ENCODE assay signal across 8 cellular contexts in genomic region chr1:23585321-23586022, GRCh38. TPM values are rescaled to one million over a fixed set of nuclear protein-coding genes. Genes with fewer than 3 reads are reported as not detected.
DNase-seq lines count a peak whose midpoint lies in the region; TF ChIP-seq lines count a peak whose summit lies in the region.

No MANE protein-coding gene starts in this region.

- H3K4me3 ChIP-seq in AG10803 (ENCODE audit: low read length) (no peak overlapping the region), MG63 (no peak overlapping the region), cardiac fibroblast (replicated peaks in 1 of 2; ENCODE audit: low read depth in 2 of 2, low read length in 2 of 2) (no peak overlapping the region), H7 (ENCODE audit: insufficient read depth, low read depth, low read length) (no peak overlapping the region)

- TF ChIP-seq CTCF in AG10803 (conservative IDR thresholded peaks at IDR 0.05; ENCODE audit: low read length) = no peak
- no peak for TF ChIP-seq CTCF in cardiac fibroblast (IDR thresholded peaks at IDR 0.05; ENCODE audit: low read depth, low read length)

- DNase-seq in AG10803 (ENCODE audit: low read depth) (peak; percentile 99), MG63 (peak; percentile 70), cardiac fibroblast (ENCODE audit: low read depth in 2 of 2) (peak; percentile 91 to 99), non-pigmented ciliary epithelial cell (ENCODE audit: low read depth) (peak; percentile 89), KBM-7 (no peak), HT-29 (ENCODE audit: low spot score) (no peak), H7 (no peak)
- DNase-seq in stimulated activated CD8-positive, alpha-beta memory T cell treated with anti-CD3 and anti-CD28 coated beads, Interleukin-4, amount 100 ng/mL, for 48 hours = no peak

- H3K36me3 ChIP-seq in MG63 = no peaks in the 10 kb centered on the region
- no peaks in the 10 kb centered on the region for H3K36me3 ChIP-seq in H7 (replicated peaks; ENCODE audit: control insufficient read depth, insufficient read depth, low read length)

- H3K27me3 ChIP-seq in MG63 (no peaks in the 10 kb centered on the region), H7 (ENCODE audit: control insufficient read depth, insufficient read depth, low read length) (no peaks in the 10 kb centered on the region)

- in situ Hi-C loops in KBM-7 (cut with MboI; ENCODE audit: low pct_unique_long_range_greater_than_20kb, low sequenced_read_pairs) = no loop called here

- no peaks in the 10 kb centered on the region for H3K9me3 ChIP-seq in MG63

RNA-seq across cellular contexts. Expression of gene ID3, which starts 26.2 kb away (rescaled TPM):
- total RNA-seq in MG63 (2014; rRNA removed; shearing (Covaris generic); ENCODE audit: low replicate concordance) = 190 and 463 TPM in 2 replicates
- 1.3 and 3.4 TPM in 2 replicates for total RNA-seq in HT-29 (2014; rRNA removed; shearing (Covaris generic))
- total RNA-seq in H7 (2014; rRNA removed; shearing (Covaris generic)) = 149 and 160 TPM in 2 replicates

RNA-seq across cellular contexts. Expression of gene E2F2, which starts 54.4 kb away (rescaled TPM):
- total RNA-seq in MG63 (2014; rRNA removed; shearing (Covaris generic); ENCODE audit: low replicate concordance) = 4.3 and 6.9 TPM in 2 replicates
- total RNA-seq in HT-29 (2014; rRNA removed; shearing (Covaris generic)) = 4.7 TPM in 2 replicates
- 7.8 and 9.9 TPM in 2 replicates for total RNA-seq in H7 (2014; rRNA removed; shearing (Covaris generic))

Comparison
In these comparisons a context has a peak if more than half of its experiments do, and no peak if none do; other contexts are left out.
1. DNase-seq: peak in AG10803 (single experiment), MG63 (single experiment), cardiac fibroblast (2 of 2) and non-pigmented ciliary epithelial cell (single experiment); none in stimulated activated CD8-positive, alpha-beta memory T cell treated with anti-CD3 and anti-CD28 coated beads, Interleukin-4, amount 100 ng/mL, for 48 hours (single experiment), KBM-7 (single experiment), HT-29 (single experiment) and H7 (single experiment).
2. RNA of gene ID3, which starts 26.2 kb away (total RNA-seq): 190 to 463 TPM in MG63 and 149 to 160 TPM in H7; 1.3 to 3.4 TPM in HT-29; every median in the first group is over 10 times any median in the second.